Comparison of ENCODE assay signal across 8 cellular contexts in the genomic region with DNA sequence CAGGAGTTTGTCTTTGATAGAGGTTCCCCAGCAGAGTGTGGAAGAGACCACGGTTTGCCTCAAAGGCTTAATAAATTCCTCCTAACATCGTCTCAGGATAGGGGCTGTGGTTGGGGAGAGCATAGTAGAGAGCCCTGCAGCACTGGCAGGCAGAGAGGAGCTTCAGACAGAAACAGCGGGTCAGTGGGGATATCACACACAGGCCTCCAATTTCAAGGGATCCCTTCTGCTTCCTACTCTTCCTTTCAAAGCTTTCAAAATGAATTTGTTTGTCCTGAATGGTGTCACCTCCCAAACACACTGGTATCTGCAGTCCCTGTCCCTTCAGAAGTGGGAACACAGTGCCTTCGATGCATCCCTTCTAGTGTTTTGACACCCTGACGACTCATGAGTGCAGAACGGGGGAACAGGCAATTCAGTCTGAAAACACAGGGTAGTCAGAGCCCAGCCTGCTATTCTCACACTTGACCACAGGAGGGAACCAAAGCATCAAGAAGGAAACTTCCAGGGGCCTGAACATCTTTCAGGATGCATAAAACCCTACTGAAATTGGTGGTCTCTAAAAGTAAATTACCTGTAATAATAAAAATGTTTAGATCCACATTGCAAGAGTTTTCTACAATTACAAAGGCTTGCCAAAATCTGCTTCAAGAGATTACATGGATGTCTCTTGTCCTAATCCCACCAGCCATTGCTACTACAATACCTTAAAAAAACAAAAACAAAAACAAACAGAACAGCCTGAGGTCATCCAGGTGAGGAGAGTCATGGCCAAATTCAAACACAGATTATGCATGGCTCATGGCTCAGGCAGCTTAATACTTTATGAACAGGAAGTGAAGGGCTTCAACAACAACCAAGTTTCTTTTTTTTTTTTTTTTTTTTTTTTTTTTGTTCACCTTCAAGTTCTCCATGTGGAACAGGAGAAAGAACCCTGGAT. TPM values are rescaled to one million over a fixed set of nuclear protein-coding genes. Genes with fewer than 3 reads are reported as not detected.
DNase-seq lines count a peak whose midpoint lies in the region; ATAC-seq and TF ChIP-seq lines count a peak whose summit lies in the region.

No MANE protein-coding gene starts in this region.

- H3K4me1 ChIP-seq in effector memory CD4-positive, alpha-beta T cell (ENCODE audit: control insufficient read depth, insufficient read depth, low read length, poor library complexity, severe bottlenecking), result peaks cover 34% of the 10 kb centered on the region
- peaks cover 4% of the 10 kb centered on the region for H3K4me1 ChIP-seq in mesendoderm (ENCODE audit: control insufficient read depth, low read depth, low read length)

- H3K27ac ChIP-seq in 22Rv1 (no peak overlapping the region), mesendoderm (ENCODE audit: low read depth, low read length) (no peak overlapping the region)
- H3K27ac ChIP-seq in effector memory CD4-positive, alpha-beta T cell (ENCODE audit: insufficient read depth, low read length, poor library complexity, severe bottlenecking), result no peak overlapping the region

- H3K4me3 Mint-ChIP-seq in activated CD8-positive, alpha-beta T cell treated with anti-CD3 and anti-CD28 coated beads, Interleukin-2, amount 10 ng/mL, durations not matched to agents 7 days and 5 days, result peak overlapping the region; percentile 34

- no CpG with 5 or more reads among the region's 6 CpGs for WGBS in mesendoderm (ENCODE audit: extremely low coverage, insufficient coverage, low lambda C conversion rate)

- no peak overlapping the region for H2BK120ac ChIP-seq in mesendoderm (ENCODE audit: low read depth, low read length)

- no peaks in the 10 kb centered on the region for H3K36me3 Mint-ChIP-seq in activated CD8-positive, alpha-beta T cell treated with anti-CD3 and anti-CD28 coated beads, Interleukin-2, amount 10 ng/mL, durations not matched to agents 7 days and 5 days (ENCODE audit: low read depth)

- H3K27me3 Mint-ChIP-seq in activated CD8-positive, alpha-beta T cell treated with anti-CD3 and anti-CD28 coated beads, Interleukin-2, amount 10 ng/mL, durations not matched to agents 7 days and 5 days (ENCODE audit: low read depth), result no peaks in the 10 kb centered on the region

- H3K4me3 ChIP-seq in GM12875 (ENCODE audit: low read depth, low read length) (no peak overlapping the region), mesendoderm (ENCODE audit: low read length) (no peak overlapping the region)
- no peak overlapping the region for H3K4me3 ChIP-seq in effector memory CD4-positive, alpha-beta T cell (ENCODE audit: insufficient read depth, low read depth, low read length, poor library complexity, severe bottlenecking)

- TF ChIP-seq CTCF in 22Rv1 (IDR thresholded peaks at IDR 0.05) (peak; percentile 87), GM12875 (IDR thresholded peaks at IDR 0.05; ENCODE audit: borderline replicate concordance, insufficient read depth, low read depth, low read length) (peak; percentile 83)

- peak overlapping the region; percentile 85 for H3K27ac Mint-ChIP-seq in activated CD8-positive, alpha-beta T cell treated with anti-CD3 and anti-CD28 coated beads, Interleukin-2, amount 10 ng/mL, durations not matched to agents 7 days and 5 days

- DNase-seq in NCI-H82 (lab: John Stamatoyannopoulos, UW) (peak; percentile 80), mesendoderm (peak; percentile 77)
- peak; percentile 81 for DNase-seq in activated CD8-positive, alpha-beta T cell treated with anti-CD3 and anti-CD28 coated beads, Interleukin-2, amount 10 ng/mL, durations not matched to agents 7 days and 5 days
- DNase-seq in effector memory CD4-positive, alpha-beta T cell, result peak; percentile 34 to 51 (median 34)
- DNase-seq in stimulated activated CD8-positive, alpha-beta memory T cell treated with anti-CD3 and anti-CD28 coated beads, Interleukin-7, amount 100 ng/mL, for 4 hours (ENCODE audit: low read depth in 2 of 2), result peak; percentile 39 to 57

- CTCF ChIA-PET in activated CD8-positive, alpha-beta T cell treated with anti-CD3 and anti-CD28 coated beads, Interleukin-2, amount 10 ng/mL, durations not matched to agents 7 days and 5 days (lab: Charles Lee), result interaction anchor here (0.5 to 9.5 kb wide), 58 partner anchors 10 to 508 kb away, joined by 3 to 315 read pairs (median 4); a partner anchor contains a TSS

- no peak overlapping the region for H3K4me2 ChIP-seq in mesendoderm (ENCODE audit: low read length)

- peaks cover 53% of the 10 kb centered on the region for H3K4me1 Mint-ChIP-seq in activated CD8-positive, alpha-beta T cell treated with anti-CD3 and anti-CD28 coated beads, Interleukin-2, amount 10 ng/mL, durations not matched to agents 7 days and 5 days (ENCODE audit: low read depth)

- H3K9ac ChIP-seq in mesendoderm (ENCODE audit: low read length), result no peak overlapping the region

- H3K36me3 ChIP-seq in effector memory CD4-positive, alpha-beta T cell (ENCODE audit: control insufficient read depth, insufficient read depth, low read length), result no peaks in the 10 kb centered on the region
- no peaks in the 10 kb centered on the region for H3K36me3 ChIP-seq in mesendoderm (ENCODE audit: control insufficient read depth, insufficient read depth, low read length)

- no peak overlapping the region for H3K23ac ChIP-seq in mesendoderm (ENCODE audit: low read length)

- POLR2A ChIA-PET in activated CD8-positive, alpha-beta T cell treated with anti-CD3 and anti-CD28 coated beads, Interleukin-2, amount 10 ng/mL, durations not matched to agents 7 days and 5 days (lab: Charles Lee), result interaction anchor here (0.6 to 3.4 kb wide), 3 partner anchors 23 to 510 kb away, joined by 3 to 96 read pairs (median 3); no protein-coding TSS in a partner anchor

- H3K56ac ChIP-seq in mesendoderm (ENCODE audit: low read length), result no peak overlapping the region

- peak; percentile 44 for ATAC-seq in HG03196 (IDR thresholded peaks at IDR 0.05; ENCODE audit: unreplicated experiment)
- peak; percentile 38 for ATAC-seq in activated CD8-positive, alpha-beta T cell treated with anti-CD3 and anti-CD28 coated beads, Interleukin-2, amount 10 ng/mL, durations not matched to agents 7 days and 5 days

- no peaks in the 10 kb centered on the region for H3K27me3 ChIP-seq in effector memory CD4-positive, alpha-beta T cell (replicated peaks; ENCODE audit: control insufficient read depth, insufficient read depth, low read length, poor library complexity, severe bottlenecking)
- no peaks in the 10 kb centered on the region for H3K27me3 ChIP-seq in mesendoderm (ENCODE audit: insufficient read depth, low read length, poor library complexity)

- H3K79me2 ChIP-seq in mesendoderm (ENCODE audit: control insufficient read depth, insufficient read depth, low read length), result no peaks in the 10 kb centered on the region

- H2BK15ac ChIP-seq in mesendoderm (replicated peaks; ENCODE audit: low read depth), result no peak overlapping the region

- H2BK5ac ChIP-seq in mesendoderm (ENCODE audit: low read length), result no peak overlapping the region

- no peak overlapping the region for H2AK5ac ChIP-seq in mesendoderm (ENCODE audit: low read length)

- H3K79me1 ChIP-seq in mesendoderm (ENCODE audit: low read length), result no peaks in the 10 kb centered on the region

- H4K8ac ChIP-seq in mesendoderm (ENCODE audit: low read depth, low read length), result no peak overlapping the region

- H4K5ac ChIP-seq in mesendoderm (ENCODE audit: low read length), result no peak overlapping the region

- no peaks in the 10 kb centered on the region for H3K9me3 Mint-ChIP-seq in activated CD8-positive, alpha-beta T cell treated with anti-CD3 and anti-CD28 coated beads, Interleukin-2, amount 10 ng/mL, durations not matched to agents 7 days and 5 days (ENCODE audit: insufficient read depth)

- H3K18ac ChIP-seq in mesendoderm (ENCODE audit: low read length), result no peak overlapping the region

- H3K9me3 ChIP-seq in effector memory CD4-positive, alpha-beta T cell (ENCODE audit: control insufficient read depth, low read length), result no peaks in the 10 kb centered on the region

- no peak overlapping the region for H3K4ac ChIP-seq in mesendoderm (ENCODE audit: low read depth, low read length)

RNA-seq across cellular contexts. Expression of a gene that starts 49.8 kb away (rescaled TPM):
- under 1 TPM; 0.10 to 0.11 TPM for total RNA-seq in activated CD8-positive, alpha-beta T cell treated with anti-CD3 and anti-CD28 coated beads, Interleukin-2, amount 10 ng/mL, durations not matched to agents 7 days and 5 days
- 0.08 TPM for polyA plus RNA-seq in mesendoderm (2013, experiment 1 of 2)
- polyA plus RNA-seq in mesendoderm (2013, experiment 2 of 2), result 0.11 TPM

RNA-seq across cellular contexts. Expression of a gene that starts 58.9 kb away (rescaled TPM):
- total RNA-seq in activated CD8-positive, alpha-beta T cell treated with anti-CD3 and anti-CD28 coated beads, Interleukin-2, amount 10 ng/mL, durations not matched to agents 7 days and 5 days, result 1 to 10 TPM; 2.4 to 3.8 TPM
- polyA plus RNA-seq in mesendoderm (2013, experiment 1 of 2), result 0.14 TPM
- polyA plus RNA-seq in mesendoderm (2013, experiment 2 of 2), result 0.03 TPM
